In genomic region chr10:50620899-50621298, GRCh38 we compare ENCODE assay signal across 1 cellular context.
A peak's percentile ranks its signal among the peaks of the same experiment; 100 is the strongest.
TF ChIP-seq lines count a peak whose summit lies in the region.

No MANE protein-coding gene starts in this region.

TF ChIP-seq in HepG2, 621 proteins besides CTCF, POLR2A, EP300 and RAD21:
- TF ChIP-seq, protein P1, sequence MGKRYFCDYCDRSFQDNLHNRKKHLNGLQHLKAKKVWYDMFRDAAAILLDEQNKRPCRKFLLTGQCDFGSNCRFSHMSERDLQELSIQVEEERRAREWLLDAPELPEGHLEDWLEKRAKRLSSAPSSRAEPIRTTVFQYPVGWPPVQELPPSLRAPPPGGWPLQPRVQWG (CRISPR knock-in tag; IDR thresholded peaks at IDR 0.05; ENCODE audit: borderline replicate concordance, low read depth): no peak
- TF ChIP-seq, protein P2, sequence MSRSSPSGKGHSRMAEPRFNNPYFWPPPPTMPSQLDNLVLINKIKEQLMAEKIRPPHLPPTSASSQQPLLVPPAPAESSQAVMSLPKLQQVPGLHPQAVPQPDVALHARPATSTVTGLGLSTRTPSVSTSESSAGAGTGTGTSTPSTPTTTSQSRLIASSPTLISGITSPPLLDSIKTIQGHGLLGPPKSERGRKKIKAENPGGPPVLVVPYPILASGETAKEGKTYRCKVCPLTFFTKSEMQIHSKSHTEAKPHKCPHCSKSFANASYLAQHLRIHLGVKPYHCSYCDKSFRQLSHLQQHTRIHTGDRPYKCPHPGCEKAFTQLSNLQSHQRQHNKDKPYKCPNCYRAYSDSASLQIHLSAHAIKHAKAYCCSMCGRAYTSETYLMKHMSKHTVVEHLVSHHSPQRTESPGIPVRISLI (CRISPR knock-in tag; IDR thresholded peaks at IDR 0.05; ENCODE audit: borderline replicate concordance): peak; percentile 39; the same call in 1 of the 2 replicates
